ENCODE assay signal across 28 cellular contexts in the genomic region with DNA sequence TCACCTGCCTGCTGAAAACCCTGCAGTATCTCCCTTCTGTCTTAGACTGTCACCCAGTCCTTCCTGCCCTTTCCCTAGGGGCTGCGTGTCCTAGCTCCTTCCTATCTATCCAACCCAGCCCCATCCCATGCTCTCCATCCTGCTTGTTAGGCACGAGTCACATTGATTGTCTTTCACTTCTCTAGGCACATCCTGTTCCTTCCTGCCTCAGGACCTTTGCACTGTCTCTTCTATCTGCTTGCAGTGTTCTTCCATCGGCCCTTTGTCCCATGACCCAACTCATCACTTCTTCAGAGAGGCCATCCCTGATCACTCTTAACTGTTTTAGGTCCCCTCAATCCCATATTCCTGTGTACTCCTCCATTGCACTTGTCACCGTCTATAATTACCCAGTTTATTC.
"Had no signal": no experiment of that assay in that cellular context is flagged by ENCODE, and none has a peak within 500 bp of the region (broad histone marks: within the 10 kb centered on the region; RNA-seq: fewer than 3 reads in every experiment).

No MANE protein-coding gene starts in this region.

- H3K4me3 Mint-ChIP-seq: mesothelial cell of epicardium; naive B cell; natural killer cell; nephron progenitor cell; neural progenitor cell; stimulated activated effector memory CD8-positive, alpha-beta T cell treated with anti-CD3 and anti-CD28 coated beads, Interleukin-12 subunit alpha, Interleukin-12 subunit beta, amount 100 ng/mL, for 72 hours; stimulated activated naive CD8-positive, alpha-beta T cell treated with anti-CD3 and anti-CD28 coated beads, Interleukin-15, Interleukin-2, amounts not matched to agents 100 ng/mL and 50 ng/mL, for 24 hours had no signal

- H3K4me2 ChIP-seq: hepatocyte, neural progenitor cell had no signal

- H3K9me3 ChIP-seq: left ventricle myocardium inferior, neutrophil, ovary, prostate gland, spleen, suprapubic skin, thoracic aorta, tibial artery, upper lobe of right lung had no signal

- FAIRE-seq: urothelium cell line had no signal

- H3K27ac Mint-ChIP-seq: mesothelial cell of epicardium; natural killer cell; nephron progenitor cell; neural progenitor cell; stimulated activated effector memory CD8-positive, alpha-beta T cell treated with anti-CD3 and anti-CD28 coated beads, Interleukin-12 subunit alpha, Interleukin-12 subunit beta, amount 100 ng/mL, for 72 hours; stimulated activated naive CD8-positive, alpha-beta T cell treated with anti-CD3 and anti-CD28 coated beads, Interleukin-15, Interleukin-2, amounts not matched to agents 100 ng/mL and 50 ng/mL, for 24 hours had no signal

- H3K36me3 Mint-ChIP-seq: naive B cell; natural killer cell; stimulated activated effector memory CD8-positive, alpha-beta T cell treated with anti-CD3 and anti-CD28 coated beads, Interleukin-12 subunit alpha, Interleukin-12 subunit beta, amount 100 ng/mL, for 72 hours had no signal

- H3K27me3 ChIP-seq: hepatocyte, neural progenitor cell, neutrophil, ovary, spleen, suprapubic skin, tibial artery, upper lobe of right lung had no signal

- H2AFZ ChIP-seq: hepatocyte, neural progenitor cell had no signal

- H3K27ac ChIP-seq: hepatocyte, left ventricle myocardium inferior, neural progenitor cell, neutrophil, ovary, prostate gland, skin epidermis, suprapubic skin, thoracic aorta, upper lobe of right lung had no signal

- H3K4me3 ChIP-seq: hepatocyte, left ventricle myocardium inferior, lung, neural progenitor cell, ovary, prostate gland, skin epidermis, spleen, suprapubic skin, thoracic aorta, tibial artery, upper lobe of right lung had no signal

- H3K4me1 Mint-ChIP-seq: naive B cell, natural killer cell had no signal

- H3K36me3 ChIP-seq: neural progenitor cell, neutrophil, ovary, prostate gland had no signal

- H3K9me3 Mint-ChIP-seq: mesothelial cell of epicardium; natural killer cell; nephron progenitor cell; neural progenitor cell; stimulated activated effector memory CD8-positive, alpha-beta T cell treated with anti-CD3 and anti-CD28 coated beads, Interleukin-12 subunit alpha, Interleukin-12 subunit beta, amount 100 ng/mL, for 72 hours; stimulated activated naive CD8-positive, alpha-beta T cell treated with anti-CD3 and anti-CD28 coated beads, Interleukin-15, Interleukin-2, amounts not matched to agents 100 ng/mL and 50 ng/mL, for 24 hours had no signal

- DNase-seq: islet precursor cell; left ventricle myocardium inferior; mesendoderm; naive B cell; natural killer cell; nephron progenitor cell; occipital lobe; ovary; retina; right cardiac atrium; spleen; stimulated activated CD4-positive, alpha-beta T cell treated with anti-CD3 and anti-CD28 coated beads, Interleukin-4, amount 100 ng/mL, for 24 hours; stimulated activated naive CD4-positive, alpha-beta T cell; tibial artery; trophoblast cell; upper lobe of right lung had no signal
